Comparison of ENCODE assay signal across 9 cellular contexts in the genomic region with DNA sequence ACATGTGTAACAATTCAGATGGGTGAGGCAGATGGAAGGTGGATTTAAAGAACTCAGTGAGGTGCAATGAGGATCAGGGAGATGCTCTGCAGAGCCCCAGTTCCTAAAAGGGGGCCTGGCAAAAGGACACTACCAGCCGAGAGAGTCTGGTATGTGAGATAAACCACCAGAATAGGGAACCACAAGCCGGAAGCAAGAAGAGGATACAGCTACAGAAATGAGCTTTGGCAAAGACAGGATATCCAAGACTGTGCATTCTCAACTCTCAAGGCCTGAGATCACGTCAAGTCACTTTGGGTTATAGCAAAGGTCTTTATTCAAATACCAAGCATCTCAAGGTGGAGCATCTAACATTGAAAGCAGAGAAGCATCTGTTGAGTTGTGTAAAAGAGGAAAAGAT.
DNase-seq lines count a peak whose midpoint lies in the region; ATAC-seq and TF ChIP-seq lines count a peak whose summit lies in the region.
"Had no signal": no experiment of that assay in that cellular context is flagged by ENCODE, and none has a peak within 500 bp of the region (broad histone marks: within the 10 kb centered on the region; RNA-seq: fewer than 3 reads in every experiment).

No MANE protein-coding gene starts in this region.

- ATAC-seq in GM19025 (IDR thresholded peaks at IDR 0.05; ENCODE audit: low read depth, unreplicated experiment), result peak; percentile 54
- ATAC-seq in HG02623 (IDR thresholded peaks at IDR 0.05; ENCODE audit: unreplicated experiment), result peak; percentile 94
- peak; percentile 14 for ATAC-seq in mucosa of descending colon

- no peak overlapping the region for H3K4me3 ChIP-seq in mucosa of descending colon

- DNase-seq in KBM-7, result peak; percentile 78
- DNase-seq in mucosa of descending colon, result no peak
- DNase-seq in stimulated activated CD4-positive, alpha-beta T cell treated with anti-CD3 and anti-CD28 coated beads, Interleukin-12 subunit alpha, Interleukin-12 subunit beta, amount 100 ng/mL, for 4 hours, result no peak
- DNase-seq in T-helper 2 cell treated with Interferon-gamma antibody and Interleukin-4, amounts not matched to agents 5 μg/mL and 100 μg/mL, for 36 hours (ENCODE audit: low spot score), result no peak
- no peak for DNase-seq in activated CD8-positive, alpha-beta memory T cell treated with anti-CD3 and anti-CD28 coated beads for 24 hours
- DNase-seq in chondrocyte (ENCODE audit: low spot score), result no peak
- DNase-seq: brain microvascular endothelial cell had no signal

- H3K9me3 Mint-ChIP-seq in T-helper 2 cell treated with Interferon-gamma antibody and Interleukin-4, amounts not matched to agents 5 μg/mL and 100 μg/mL, for 36 hours, result no peaks in the 10 kb centered on the region
- no peaks in the 10 kb centered on the region for H3K9me3 Mint-ChIP-seq in chondrocyte (ENCODE audit: low read depth)

- no peaks in the 10 kb centered on the region for H3K27me3 Mint-ChIP-seq in T-helper 2 cell treated with Interferon-gamma antibody and Interleukin-4, amounts not matched to agents 5 μg/mL and 100 μg/mL, for 36 hours (ENCODE audit: low read depth)
- no peaks in the 10 kb centered on the region for H3K27me3 Mint-ChIP-seq in chondrocyte (ENCODE audit: low read depth)

- peaks cover 21% of the 10 kb centered on the region for H3K4me1 Mint-ChIP-seq in T-helper 2 cell treated with Interferon-gamma antibody and Interleukin-4, amounts not matched to agents 5 μg/mL and 100 μg/mL, for 36 hours (ENCODE audit: low read depth)
- peaks cover 9% of the 10 kb centered on the region for H3K4me1 Mint-ChIP-seq in chondrocyte (ENCODE audit: low read depth)

- intact Hi-C loops in mucosa of descending colon (cut with DNase I, micrococcal nuclease), result no loop called here

- in situ Hi-C loops in KBM-7 (cut with MboI; ENCODE audit: low pct_unique_long_range_greater_than_20kb, low sequenced_read_pairs), result no loop called here

- H3K36me3 Mint-ChIP-seq in T-helper 2 cell treated with Interferon-gamma antibody and Interleukin-4, amounts not matched to agents 5 μg/mL and 100 μg/mL, for 36 hours (ENCODE audit: low read depth), result peaks cover 12% of the 10 kb centered on the region
- no peaks in the 10 kb centered on the region for H3K36me3 Mint-ChIP-seq in chondrocyte (ENCODE audit: low read depth)

- no peaks in the 10 kb centered on the region for H3K4me1 ChIP-seq in mucosa of descending colon (ENCODE audit: low read depth)

- no peak overlapping the region for H3K27ac Mint-ChIP-seq in T-helper 2 cell treated with Interferon-gamma antibody and Interleukin-4, amounts not matched to agents 5 μg/mL and 100 μg/mL, for 36 hours
- H3K27ac Mint-ChIP-seq in chondrocyte (ENCODE audit: unreplicated experiment), result no peak overlapping the region

- H3K9me3 ChIP-seq in mucosa of descending colon, result no peaks in the 10 kb centered on the region

- no peak for TF ChIP-seq CTCF in mucosa of descending colon (IDR thresholded peaks at IDR 0.05)
- TF ChIP-seq CTCF in chondrocyte (IDR thresholded peaks at IDR 0.05), result no peak

- H3K4me3 Mint-ChIP-seq in T-helper 2 cell treated with Interferon-gamma antibody and Interleukin-4, amounts not matched to agents 5 μg/mL and 100 μg/mL, for 36 hours, result no peak overlapping the region
- no peak overlapping the region for H3K4me3 Mint-ChIP-seq in chondrocyte (ENCODE audit: unreplicated experiment)

- H3K36me3 ChIP-seq in mucosa of descending colon (ENCODE audit: low read depth), result no peaks in the 10 kb centered on the region
- H3K36me3 ChIP-seq: brain microvascular endothelial cell had no signal

Comparison
In these comparisons a context has a peak if more than half of its experiments do, and no peak if none do; other contexts are left out.
1. ATAC-seq: peak in every context shown above with its lines; median percentile 94 in HG02623; 54 in GM19025; 14 in mucosa of descending colon.